8 cellular contexts compared by ENCODE assay signal in genomic region chr6:144008501-144009245, GRCh38. TPM values are rescaled to one million over a fixed set of nuclear protein-coding genes. Genes with fewer than 3 reads are reported as not detected.
A peak's percentile ranks its signal among the peaks of the same experiment; 100 is the strongest.
DNase-seq lines count a peak whose midpoint lies in the region; ATAC-seq lines count a peak whose summit lies in the region.

No MANE protein-coding gene starts in this region.

- ATAC-seq in activated T-cell treated with anti-CD3 and anti-CD28 coated beads, Interleukin-2, amount 50 U/mL, for 4 hours, result no peak
- peak in 1 of 2 donors; percentile 21 for ATAC-seq in stimulated activated naive B cell treated with anti-CD40 and anti-IgM and Interleukin-4, amounts not matched to agents 10 μg/mL and 1 μg/mL and 100 μg/mL, for 72 hours (replicated peaks)

- POLR2A ChIA-PET in activated CD4-positive, alpha-beta memory T cell treated with anti-CD3 and anti-CD28 coated beads, Interleukin-2, amount 10 ng/mL, durations not matched to agents 7 days and 5 days (lab: Charles Lee), result interaction anchor here (0.5 kb wide), 1 partner anchor 797 kb away, joined by 3 read pairs; no protein-coding TSS in a partner anchor

- H3K27ac Mint-ChIP-seq in activated CD4-positive, alpha-beta memory T cell treated with anti-CD3 and anti-CD28 coated beads, Interleukin-2, amount 10 ng/mL, durations not matched to agents 7 days and 5 days, result no peak overlapping the region
- H3K27ac Mint-ChIP-seq in stimulated activated naive B cell treated with anti-CD40 and anti-IgM and Interleukin-4, amounts not matched to agents 10 μg/mL and 1 μg/mL and 100 μg/mL, for 72 hours, result no peak overlapping the region

- peak overlapping the region; percentile 49 for H3K4me3 ChIP-seq in iPS-18a (ENCODE audit: low read length)

- H3K4me1 ChIP-seq in iPS-18a (ENCODE audit: control insufficient read depth, low read depth, low read length), result peaks cover 3% of the 10 kb centered on the region

- H3K9me3 ChIP-seq in iPS-18a (ENCODE audit: control insufficient read depth, low read depth, low read length), result peaks cover 2% of the 10 kb centered on the region

- CTCF ChIA-PET in activated CD4-positive, alpha-beta memory T cell treated with anti-CD3 and anti-CD28 coated beads, Interleukin-2, amount 10 ng/mL, durations not matched to agents 7 days and 5 days (lab: Charles Lee), result interaction anchor here (0.8 to 2.3 kb wide), 3 partner anchors 67 to 433 kb away, joined by 3 to 6 read pairs (median 4); no protein-coding TSS in a partner anchor

- H3K36me3 Mint-ChIP-seq in activated T-cell treated with anti-CD3 and anti-CD28 coated beads, Interleukin-2, amount 50 U/mL, for 4 hours (ENCODE audit: insufficient read depth), result no peaks in the 10 kb centered on the region
- no peaks in the 10 kb centered on the region for H3K36me3 Mint-ChIP-seq in activated CD4-positive, alpha-beta memory T cell treated with anti-CD3 and anti-CD28 coated beads, Interleukin-2, amount 10 ng/mL, durations not matched to agents 7 days and 5 days (ENCODE audit: low read depth)
- peaks cover 9 to 22% of the 10 kb centered on the region in 2 donors for H3K36me3 Mint-ChIP-seq in stimulated activated naive B cell treated with anti-CD40 and anti-IgM and Interleukin-4, amounts not matched to agents 10 μg/mL and 1 μg/mL and 100 μg/mL, for 72 hours

- no peak for DNase-seq in activated T-cell treated with anti-CD3 and anti-CD28 coated beads, Interleukin-2, amount 50 U/mL, for 4 hours
- DNase-seq in activated T-cell treated with anti-CD3 and anti-CD28 coated beads for 4 hours, result no peak
- no peak for DNase-seq in activated CD4-positive, alpha-beta memory T cell treated with anti-CD3 and anti-CD28 coated beads, Interleukin-2, amount 10 ng/mL, durations not matched to agents 7 days and 5 days
- no peak for DNase-seq in stimulated activated naive B cell treated with anti-CD40 and anti-IgM and Interleukin-4, amounts not matched to agents 10 μg/mL and 1 μg/mL and 100 μg/mL, for 72 hours
- no peak for DNase-seq in NCI-H146 treated with DMSO at 0.1 percent for 48 hours (lab: John Stamatoyannopoulos, UW; ENCODE audit: unreplicated experiment)
- DNase-seq in NCI-H510A (lab: John Stamatoyannopoulos, UW), result no peak
- no peak for DNase-seq in stimulated activated CD4-positive, alpha-beta T cell treated with anti-CD3 and anti-CD28 coated beads, Interleukin-1b, Interleukin-23, amount 100 ng/mL, for 48 hours

- H3K36me3 ChIP-seq in iPS-18a (ENCODE audit: control insufficient read depth, low read depth, low read length), result no peaks in the 10 kb centered on the region

- H3K9ac ChIP-seq in iPS-18a (ENCODE audit: low read length), result no peak overlapping the region

- H3K27me3 Mint-ChIP-seq in activated T-cell treated with anti-CD3 and anti-CD28 coated beads, Interleukin-2, amount 50 U/mL, for 4 hours (ENCODE audit: low read depth), result peaks cover 19% of the 10 kb centered on the region
- peaks cover 30% of the 10 kb centered on the region for H3K27me3 Mint-ChIP-seq in activated CD4-positive, alpha-beta memory T cell treated with anti-CD3 and anti-CD28 coated beads, Interleukin-2, amount 10 ng/mL, durations not matched to agents 7 days and 5 days
- H3K27me3 Mint-ChIP-seq in stimulated activated naive B cell treated with anti-CD40 and anti-IgM and Interleukin-4, amounts not matched to agents 10 μg/mL and 1 μg/mL and 100 μg/mL, for 72 hours, result peaks cover 0 to 10% of the 10 kb centered on the region in 2 donors

- H3K27me3 ChIP-seq in iPS-18a (ENCODE audit: control insufficient read depth, insufficient read depth, low read length), result peaks cover 50% of the 10 kb centered on the region

- peaks cover 8% of the 10 kb centered on the region for H3K4me1 Mint-ChIP-seq in activated T-cell treated with anti-CD3 and anti-CD28 coated beads, Interleukin-2, amount 50 U/mL, for 4 hours (ENCODE audit: low read depth)
- H3K4me1 Mint-ChIP-seq in activated CD4-positive, alpha-beta memory T cell treated with anti-CD3 and anti-CD28 coated beads, Interleukin-2, amount 10 ng/mL, durations not matched to agents 7 days and 5 days, result peaks cover 13% of the 10 kb centered on the region
- peaks cover 2 to 17% of the 10 kb centered on the region in 2 donors for H3K4me1 Mint-ChIP-seq in stimulated activated naive B cell treated with anti-CD40 and anti-IgM and Interleukin-4, amounts not matched to agents 10 μg/mL and 1 μg/mL and 100 μg/mL, for 72 hours

- H3K9me3 Mint-ChIP-seq in activated T-cell treated with anti-CD3 and anti-CD28 coated beads, Interleukin-2, amount 50 U/mL, for 4 hours, result no peaks in the 10 kb centered on the region
- H3K9me3 Mint-ChIP-seq in activated CD4-positive, alpha-beta memory T cell treated with anti-CD3 and anti-CD28 coated beads, Interleukin-2, amount 10 ng/mL, durations not matched to agents 7 days and 5 days, result no peaks in the 10 kb centered on the region
- peaks cover 0 to 1% of the 10 kb centered on the region in 2 donors for H3K9me3 Mint-ChIP-seq in stimulated activated naive B cell treated with anti-CD40 and anti-IgM and Interleukin-4, amounts not matched to agents 10 μg/mL and 1 μg/mL and 100 μg/mL, for 72 hours

- H3K27ac ChIP-seq in iPS-18a (ENCODE audit: low read length), result no peak overlapping the region

- H3K4me3 Mint-ChIP-seq in activated T-cell treated with anti-CD3 and anti-CD28 coated beads, Interleukin-2, amount 50 U/mL, for 4 hours, result peak overlapping the region; percentile 49
- peak overlapping the region; percentile 56 for H3K4me3 Mint-ChIP-seq in activated CD4-positive, alpha-beta memory T cell treated with anti-CD3 and anti-CD28 coated beads, Interleukin-2, amount 10 ng/mL, durations not matched to agents 7 days and 5 days
- H3K4me3 Mint-ChIP-seq in stimulated activated naive B cell treated with anti-CD40 and anti-IgM and Interleukin-4, amounts not matched to agents 10 μg/mL and 1 μg/mL and 100 μg/mL, for 72 hours, result peak overlapping the region; percentile 79 to 84

RNA-seq across cellular contexts. Expression of gene PLAGL1, which starts 0.6 kb away (rescaled TPM):
- 1 to 10 TPM; 6.5 to 8.9 (median 7.8) TPM for total RNA-seq in activated T-cell treated with anti-CD3 and anti-CD28 coated beads, Interleukin-2, amount 50 U/mL, for 4 hours
- 1 to 10 TPM; 5.7 to 6.3 TPM for total RNA-seq in activated CD4-positive, alpha-beta memory T cell treated with anti-CD3 and anti-CD28 coated beads, Interleukin-2, amount 10 ng/mL, durations not matched to agents 7 days and 5 days
